ENCODE assay signal across 30 cellular contexts in genomic region chr11:118113031-118113430, GRCh38. TPM values are rescaled to one million over a fixed set of nuclear protein-coding genes. Genes with fewer than 3 reads are reported as not detected.
DNase-seq lines count a peak whose midpoint lies in the region; ATAC-seq and TF ChIP-seq lines count a peak whose summit lies in the region.
"Had no signal": no experiment of that assay in that cellular context is flagged by ENCODE, and none has a peak within 500 bp of the region (broad histone marks: within the 10 kb centered on the region; RNA-seq: fewer than 3 reads in every experiment).

No MANE protein-coding gene starts in this region.

- H3K9me3 ChIP-seq in mesenchymal stem cell (ENCODE audit: control insufficient read depth, low read length) (no peaks in the 10 kb centered on the region), neuronal stem cell (replicated peaks in 1 of 2; ENCODE audit: control insufficient read depth in 2 of 2, insufficient read depth in 1 of 2, low read depth in 1 of 2, low read length in 2 of 2) (no peaks in the 10 kb centered on the region)
- H3K9me3 ChIP-seq: BE2C, BLaER1 had no signal

- DNase-seq in caudate nucleus (lab: John Stamatoyannopoulos, UW) (no peak), chondrocyte (ENCODE audit: low spot score) (peak; percentile 24), mesenteric fat pad (ENCODE audit: low spot score) (peak; percentile 81), sciatic nerve (ENCODE audit: low spot score) (peak; percentile 46), mesendoderm (no peak), NOMO-1 treated with dmso at 0.1 percent for 144 hours (lab: John Stamatoyannopoulos, UW; ENCODE audit: unreplicated experiment) (no peak), mesenchymal stem cell (no peak), neuronal stem cell (ENCODE audit: low spot score) (no peak)
- DNase-seq: 8988T; ACHN; BE2C; C1 segment of cervical spinal cord; CD4-positive, alpha-beta memory T cell; CD4-positive, CD25-positive, alpha-beta regulatory T cell; CD8-positive, alpha-beta memory T cell; COR-L47; DMS 273 treated with DMSO at 0.1 percent for 48 hours; DMS153; DMS53; DMS79; DND-41; EL; GDM1 had no signal

- peaks cover 32% of the 10 kb centered on the region for H3K27me3 Mint-ChIP-seq in chondrocyte (ENCODE audit: low read depth)

- no peak overlapping the region for H3K4me2 ChIP-seq in mesendoderm (ENCODE audit: low read length)
- H3K4me2 ChIP-seq in mesenchymal stem cell (ENCODE audit: low read length, poor library complexity, severe bottlenecking) = no peak overlapping the region
- no peak overlapping the region for H3K4me2 ChIP-seq in neuronal stem cell (ENCODE audit: insufficient read depth, low read length, poor library complexity, severe bottlenecking)
- H3K4me2 ChIP-seq: BLaER1 had no signal

- H3K79me1 ChIP-seq in mesendoderm (ENCODE audit: low read length) = no peaks in the 10 kb centered on the region
- H3K79me1 ChIP-seq in mesenchymal stem cell (replicated peaks; ENCODE audit: low read length, poor library complexity, severe bottlenecking) = no peaks in the 10 kb centered on the region
- no peaks in the 10 kb centered on the region for H3K79me1 ChIP-seq in neuronal stem cell (ENCODE audit: low read depth, low read length)

- H2AK5ac ChIP-seq in mesendoderm (ENCODE audit: low read length) = no peak overlapping the region
- H2AK5ac ChIP-seq in mesenchymal stem cell (ENCODE audit: low read length, severe bottlenecking) = no peak overlapping the region
- no peak overlapping the region for H2AK5ac ChIP-seq in neuronal stem cell (ENCODE audit: low read depth, low read length)

- no peak overlapping the region for H3K23ac ChIP-seq in mesendoderm (ENCODE audit: low read length)
- H3K23ac ChIP-seq in mesenchymal stem cell (ENCODE audit: low read length in 2 of 2) = no peak overlapping the region
- no peak overlapping the region for H3K23ac ChIP-seq in neuronal stem cell (ENCODE audit: low read depth, low read length, poor library complexity)

- H4K5ac ChIP-seq in mesendoderm (ENCODE audit: low read length) = no peak overlapping the region

- H3K4ac ChIP-seq in mesendoderm (ENCODE audit: low read depth, low read length) = no peak overlapping the region
- no peak overlapping the region for H3K4ac ChIP-seq in mesenchymal stem cell (ENCODE audit: low read depth in 1 of 2, low read length in 2 of 2)
- H3K4ac ChIP-seq in neuronal stem cell (ENCODE audit: low read length) = no peak overlapping the region

- no peaks in the 10 kb centered on the region for H3K27me3 ChIP-seq in mesendoderm (ENCODE audit: insufficient read depth, low read length, poor library complexity)
- H3K27me3 ChIP-seq in mesenchymal stem cell (ENCODE audit: control insufficient read depth in 1 of 2, insufficient read depth in 1 of 2, low read length in 2 of 2) = peaks cover 39 to 49% of the 10 kb centered on the region in 2 experiments
- H3K27me3 ChIP-seq in neuronal stem cell (ENCODE audit: control insufficient read depth in 3 of 3, insufficient read depth in 3 of 3, low read depth in 1 of 3, low read length in 3 of 3) = peaks cover 0 to 14% (median 0%) of the 10 kb centered on the region in 3 experiments
- H3K27me3 ChIP-seq: BLaER1 had no signal

- H3K56ac ChIP-seq in mesendoderm (ENCODE audit: low read length) = no peak overlapping the region

- no peaks in the 10 kb centered on the region for H3K79me2 ChIP-seq in mesendoderm (ENCODE audit: control insufficient read depth, insufficient read depth, low read length)

- H2AFZ ChIP-seq in mesenchymal stem cell (ENCODE audit: low read depth, low read length) (no peak overlapping the region), neuronal stem cell (ENCODE audit: low read length) (no peak overlapping the region)

- peaks cover 2% of the 10 kb centered on the region for H3K4me1 Mint-ChIP-seq in chondrocyte (ENCODE audit: low read depth)
- H3K4me1 Mint-ChIP-seq: CD4-positive, CD25-positive, alpha-beta regulatory T cell had no signal

- H3K18ac ChIP-seq in mesendoderm (ENCODE audit: low read length) (no peak overlapping the region), mesenchymal stem cell (ENCODE audit: low read depth in 1 of 2, low read length in 2 of 2) (no peak overlapping the region), neuronal stem cell (ENCODE audit: low read length) (no peak overlapping the region)

- H3K4me3 Mint-ChIP-seq in chondrocyte (ENCODE audit: unreplicated experiment) = no peak overlapping the region
- H3K4me3 Mint-ChIP-seq: CD14-positive monocyte; CD4-positive, alpha-beta memory T cell; CD4-positive, CD25-positive, alpha-beta regulatory T cell; CD8-positive, alpha-beta memory T cell had no signal

- no peaks in the 10 kb centered on the region for H3K9me3 Mint-ChIP-seq in chondrocyte (ENCODE audit: low read depth)
- H3K9me3 Mint-ChIP-seq: CD14-positive monocyte; CD4-positive, alpha-beta memory T cell; CD8-positive, alpha-beta memory T cell had no signal

- H2BK15ac ChIP-seq in mesendoderm (replicated peaks; ENCODE audit: low read depth) (no peak overlapping the region), mesenchymal stem cell (ENCODE audit: low read depth, poor library complexity, severe bottlenecking) (no peak overlapping the region), neuronal stem cell (ENCODE audit: low read length) (no peak overlapping the region)

- H4K8ac ChIP-seq in mesendoderm (ENCODE audit: low read depth, low read length) (no peak overlapping the region), mesenchymal stem cell (ENCODE audit: low read length) (no peak overlapping the region), neuronal stem cell (ENCODE audit: low read depth, low read length) (no peak overlapping the region)

- no peak for ATAC-seq in sciatic nerve
- ATAC-seq: GM12878 had no signal

- H2BK5ac ChIP-seq in mesendoderm (ENCODE audit: low read length) (no peak overlapping the region), mesenchymal stem cell (ENCODE audit: low read depth, low read length, poor library complexity, severe bottlenecking) (no peak overlapping the region), neuronal stem cell (ENCODE audit: low read length) (no peak overlapping the region)

- intact Hi-C loops in sciatic nerve (cut with DNase I) = no loop called here

- no peak for TF ChIP-seq CTCF in chondrocyte (IDR thresholded peaks at IDR 0.05)

- H3K9ac ChIP-seq in mesendoderm (ENCODE audit: low read length) = no peak overlapping the region
- no peak overlapping the region for H3K9ac ChIP-seq in mesenchymal stem cell (ENCODE audit: low read length)
- no peak overlapping the region for H3K9ac ChIP-seq in neuronal stem cell (ENCODE audit: low read depth, low read length, poor library complexity)
- H3K9ac ChIP-seq: BLaER1 had no signal

- H3K4me1 ChIP-seq in mesendoderm (ENCODE audit: control insufficient read depth, low read depth, low read length) (peaks cover 4% of the 10 kb centered on the region), mesenchymal stem cell (ENCODE audit: control insufficient read depth, insufficient read depth, low read depth, low read length) (no peaks in the 10 kb centered on the region), neuronal stem cell (ENCODE audit: control insufficient read depth in 2 of 2, insufficient read depth in 1 of 2, low read depth in 1 of 2, low read length in 2 of 2) (peaks cover 0 to 2% of the 10 kb centered on the region in 2 donors)
- H3K4me1 ChIP-seq: BE2C had no signal

- H3K4me3 ChIP-seq in mesendoderm (ENCODE audit: low read length) (no peak overlapping the region), mesenchymal stem cell (ENCODE audit: insufficient read depth in 1 of 2, low read depth in 1 of 2, low read length in 2 of 2) (no peak overlapping the region), neuronal stem cell (ENCODE audit: low read length in 2 of 2) (no peak overlapping the region)
- H3K4me3 ChIP-seq: BLaER1, GM12878 had no signal

- H3K27ac ChIP-seq in caudate nucleus (ENCODE audit: low read depth, low read length) = peak overlapping the region; percentile 55
- H3K27ac ChIP-seq in mesendoderm (ENCODE audit: low read depth, low read length) = no peak overlapping the region
- H3K27ac ChIP-seq in mesenchymal stem cell (ENCODE audit: low read length, poor library complexity, severe bottlenecking) = no peak overlapping the region
- no peak overlapping the region for H3K27ac ChIP-seq in neuronal stem cell (replicated peaks; ENCODE audit: low read length)
- H3K27ac ChIP-seq: BLaER1 had no signal

- WGBS in mesendoderm (ENCODE audit: extremely low coverage, insufficient coverage, low lambda C conversion rate) = no CpG with 5 or more reads among the region's 6 CpGs
- WGBS in mesenchymal stem cell = 71% methylated on average over 6 of the region's 6 CpGs
- no CpG with 5 or more reads among the region's 6 CpGs for WGBS in neuronal stem cell (ENCODE audit: extremely low coverage in 2 of 2, insufficient read length in 2 of 2, insufficient replicate concordance in 1 of 2), 2 donors

- H3K36me3 Mint-ChIP-seq in chondrocyte (ENCODE audit: low read depth) = no peaks in the 10 kb centered on the region
- H3K36me3 Mint-ChIP-seq: CD14-positive monocyte; CD4-positive, alpha-beta memory T cell; CD4-positive, CD25-positive, alpha-beta regulatory T cell; CD8-positive, alpha-beta memory T cell had no signal

- H2BK12ac ChIP-seq in mesenchymal stem cell (ENCODE audit: low read length in 2 of 2) = no peak overlapping the region
- H2BK12ac ChIP-seq in neuronal stem cell (ENCODE audit: low read length) = no peak overlapping the region

- H3K36me3 ChIP-seq in mesendoderm (ENCODE audit: control insufficient read depth, insufficient read depth, low read length) (no peaks in the 10 kb centered on the region), mesenchymal stem cell (ENCODE audit: control insufficient read depth in 1 of 2, insufficient read depth in 2 of 2, low read depth in 1 of 2, low read length in 2 of 2) (no peaks in the 10 kb centered on the region), neuronal stem cell (replicated peaks in 1 of 2; ENCODE audit: control insufficient read depth in 2 of 2, insufficient read depth in 2 of 2, low read length in 2 of 2) (no peaks in the 10 kb centered on the region)
- H3K36me3 ChIP-seq: BE2C, BLaER1 had no signal

- no peak overlapping the region for H2BK120ac ChIP-seq in mesendoderm (ENCODE audit: low read depth, low read length)
- no peak overlapping the region for H2BK120ac ChIP-seq in mesenchymal stem cell (ENCODE audit: low read depth, low read length)
- H2BK120ac ChIP-seq in neuronal stem cell (ENCODE audit: low read depth, low read length) = no peak overlapping the region

- H4K91ac ChIP-seq in mesenchymal stem cell (ENCODE audit: low read length) (no peak overlapping the region), neuronal stem cell (ENCODE audit: low read depth, low read length, poor library complexity) (no peak overlapping the region)

- H3K14ac ChIP-seq in mesenchymal stem cell (ENCODE audit: low read length in 2 of 2) = no peak overlapping the region
- no peak overlapping the region for H3K14ac ChIP-seq in neuronal stem cell (ENCODE audit: low read length)

- no peak overlapping the region for H3K27ac Mint-ChIP-seq in chondrocyte (ENCODE audit: unreplicated experiment)
- H3K27ac Mint-ChIP-seq: CD4-positive, CD25-positive, alpha-beta regulatory T cell had no signal

RNA-seq across cellular contexts. Expression of gene SMIM35, which starts 26.3 kb away (rescaled TPM):
- total RNA-seq in chondrocyte (not detected in 3 replicates), mesenteric fat pad (not detected), sciatic nerve (not detected)
- not detected for polyA plus RNA-seq in mesendoderm (2013, experiment 1 of 2)
- polyA plus RNA-seq in mesendoderm (2013, experiment 2 of 2) = not detected
- not detected for polyA plus RNA-seq in mesenchymal stem cell (2013, experiment 1 of 2)
- polyA plus RNA-seq in mesenchymal stem cell (2013, experiment 2 of 2) = not detected
- polyA plus RNA-seq in neuronal stem cell (2013, experiment 1 of 2) = not detected
- polyA plus RNA-seq in neuronal stem cell (2013, experiment 2 of 2) = not detected
- total RNA-seq: A673, Daoy, G401, GM12878 had no signal
- polyA plus RNA-seq: AG04450 had no signal

RNA-seq across cellular contexts. Expression of gene TMPRSS4, which starts 36.2 kb away (rescaled TPM):
- total RNA-seq in chondrocyte (not detected in 3 replicates), mesenteric fat pad (not detected), sciatic nerve (not detected)
- polyA plus RNA-seq in mesendoderm (2013, experiment 1 of 2) = 0.21 TPM
- 0.52 TPM for polyA plus RNA-seq in mesendoderm (2013, experiment 2 of 2)
- polyA plus RNA-seq in mesenchymal stem cell (2013, experiment 1 of 2) = not detected
- not detected for polyA plus RNA-seq in mesenchymal stem cell (2013, experiment 2 of 2)
- polyA plus RNA-seq in neuronal stem cell (2013, experiment 1 of 2) = not detected
- not detected for polyA plus RNA-seq in neuronal stem cell (2013, experiment 2 of 2)
- total RNA-seq: A673; CD4-positive, CD25-positive, alpha-beta regulatory T cell; CD8-positive, alpha-beta memory T cell; Daoy; G401 had no signal
- polyA plus RNA-seq: AG04450; CD14-positive monocyte; CD4-positive, alpha-beta memory T cell; CD4-positive, CD25-positive, alpha-beta regulatory T cell; CD8-positive, alpha-beta memory T cell had no signal

RNA-seq across cellular contexts. Expression of gene SCN4B, which starts 39.6 kb away (rescaled TPM):
- 0.28 to 0.42 TPM in 2 of 3 replicates, not detected in the other for total RNA-seq in chondrocyte
- total RNA-seq in mesenteric fat pad = 2.3 TPM
- total RNA-seq in sciatic nerve = 2.9 TPM
- 0.04 TPM for polyA plus RNA-seq in mesendoderm (2013, experiment 1 of 2)
- polyA plus RNA-seq in mesendoderm (2013, experiment 2 of 2) = 0.04 TPM
- polyA plus RNA-seq in mesenchymal stem cell (2013, experiment 1 of 2) = 0.01 TPM
- not detected for polyA plus RNA-seq in mesenchymal stem cell (2013, experiment 2 of 2)
- 1.0 TPM for polyA plus RNA-seq in neuronal stem cell (2013, experiment 1 of 2)
- polyA plus RNA-seq in neuronal stem cell (2013, experiment 2 of 2) = 0.97 TPM
- total RNA-seq: CD4-positive, alpha-beta memory T cell; CD4-positive, CD25-positive, alpha-beta regulatory T cell; G401; GM12878 had no signal
- polyA plus RNA-seq: CD14-positive monocyte; CD4-positive, alpha-beta memory T cell; CD4-positive, CD25-positive, alpha-beta regulatory T cell; CD8-positive, alpha-beta memory T cell had no signal

Comparison
In these comparisons a context has a peak if more than half of its experiments do, and no peak if none do; other contexts are left out.
1. DNase-seq: peak in chondrocyte (single experiment), mesenteric fat pad (single experiment) and sciatic nerve (single experiment); none in caudate nucleus (0 of 61), mesendoderm (single experiment), NOMO-1 treated with dmso at 0.1 percent for 144 hours (single experiment), mesenchymal stem cell (single experiment) and neuronal stem cell (single experiment).